In genomic region chr14:101823081-101823480, GRCh38 we compare ENCODE assay signal across 10 cellular contexts.
DNase-seq lines count a peak whose midpoint lies in the region; ATAC-seq and TF ChIP-seq lines count a peak whose summit lies in the region.
"Had no signal": no experiment of that assay in that cellular context is flagged by ENCODE, and none has a peak within 500 bp of the region (broad histone marks: within the 10 kb centered on the region; RNA-seq: fewer than 3 reads in every experiment).

No MANE protein-coding gene starts in this region.

- no peak for TF ChIP-seq CTCF in suprapubic skin (IDR thresholded peaks at IDR 0.05)

- H3K4me1 Mint-ChIP-seq in activated CD8-positive, alpha-beta memory T cell treated with anti-CD3 and anti-CD28 coated beads, Interleukin-2, amount 10 ng/mL, durations not matched to agents 7 days and 5 days, result peaks cover 83% of the 10 kb centered on the region
- H3K4me1 Mint-ChIP-seq in activated CD4-positive, alpha-beta memory T cell treated with anti-CD3 and anti-CD28 coated beads, Interleukin-2, amount 10 ng/mL, durations not matched to agents 7 days and 5 days, result peaks cover 80% of the 10 kb centered on the region

- DNase-seq in activated CD8-positive, alpha-beta memory T cell treated with anti-CD3 and anti-CD28 coated beads, Interleukin-2, amount 10 ng/mL, durations not matched to agents 7 days and 5 days, result peak; percentile 62
- DNase-seq in activated CD8-positive, alpha-beta memory T cell treated with anti-CD3 and anti-CD28 coated beads, Interleukin-2, amount 50 U/mL, for 4 hours, result no peak
- DNase-seq in activated CD4-positive, alpha-beta memory T cell treated with anti-CD3 and anti-CD28 coated beads, Interleukin-2, amount 10 ng/mL, durations not matched to agents 7 days and 5 days, result peak; percentile 50
- DNase-seq in right cardiac atrium, result no peak
- DNase-seq in suprapubic skin (ENCODE audit: low spot score in 2 of 2), result no peak
- DNase-seq in putamen (ENCODE audit: low spot score), result no peak
- no peak for DNase-seq in DMS 273 treated with DMSO at 0.1 percent for 48 hours (lab: John Stamatoyannopoulos, UW)
- no peak for DNase-seq in stimulated activated CD8-positive, alpha-beta memory T cell treated with anti-CD3 and anti-CD28 coated beads, Interleukin-4, amount 100 ng/mL, for 48 hours
- DNase-seq: HCEC 1CT, PC-9 had no signal

- no peak overlapping the region for H3K27ac ChIP-seq in right cardiac atrium (ENCODE audit: low read length)
- peak overlapping the region; percentile 88 for H3K27ac ChIP-seq in suprapubic skin
- H3K27ac ChIP-seq: PC-9 had no signal

- H3K36me3 ChIP-seq in suprapubic skin, result peaks cover 8% of the 10 kb centered on the region

- no peaks in the 10 kb centered on the region for H3K9me3 ChIP-seq in right cardiac atrium (ENCODE audit: control insufficient read depth, low read length)
- no peaks in the 10 kb centered on the region for H3K9me3 ChIP-seq in suprapubic skin

- no peak for TF ChIP-seq POLR2A in suprapubic skin (IDR thresholded peaks at IDR 0.05)

- intact Hi-C loops in right cardiac atrium (cut with DNase I), result loop anchor here in 2 of 4 donors (10.0 kb wide), 1 partner anchor 48 kb away; no protein-coding TSS in a partner anchor

- POLR2A ChIA-PET in activated CD4-positive, alpha-beta memory T cell treated with anti-CD3 and anti-CD28 coated beads, Interleukin-2, amount 10 ng/mL, durations not matched to agents 7 days and 5 days (lab: Charles Lee), result interaction anchor here (0.7 to 5.6 kb wide), 27 partner anchors 9 to 707 kb away, joined by 3 to 823 read pairs (median 10); partner anchors contain the start of gene DYNC1H1

- no peaks in the 10 kb centered on the region for H3K27me3 Mint-ChIP-seq in activated CD8-positive, alpha-beta memory T cell treated with anti-CD3 and anti-CD28 coated beads, Interleukin-2, amount 10 ng/mL, durations not matched to agents 7 days and 5 days
- no peaks in the 10 kb centered on the region for H3K27me3 Mint-ChIP-seq in activated CD4-positive, alpha-beta memory T cell treated with anti-CD3 and anti-CD28 coated beads, Interleukin-2, amount 10 ng/mL, durations not matched to agents 7 days and 5 days

- 44% methylated on average over 9 of the region's 9 CpGs for WGBS in right cardiac atrium
- 39% methylated on average over 9 of the region's 9 CpGs for WGBS in suprapubic skin

- H3K36me3 Mint-ChIP-seq in activated CD8-positive, alpha-beta memory T cell treated with anti-CD3 and anti-CD28 coated beads, Interleukin-2, amount 10 ng/mL, durations not matched to agents 7 days and 5 days, result peaks cover 64% of the 10 kb centered on the region
- peaks cover 77% of the 10 kb centered on the region for H3K36me3 Mint-ChIP-seq in activated CD4-positive, alpha-beta memory T cell treated with anti-CD3 and anti-CD28 coated beads, Interleukin-2, amount 10 ng/mL, durations not matched to agents 7 days and 5 days (ENCODE audit: low read depth)

- H3K4me3 ChIP-seq in right cardiac atrium (ENCODE audit: low read length) (peak overlapping the region; percentile 29), suprapubic skin (no peak overlapping the region)
- H3K4me3 ChIP-seq: PC-9 had no signal

- peak overlapping the region; percentile 78 for H3K4me3 Mint-ChIP-seq in activated CD8-positive, alpha-beta memory T cell treated with anti-CD3 and anti-CD28 coated beads, Interleukin-2, amount 10 ng/mL, durations not matched to agents 7 days and 5 days
- peak overlapping the region; percentile 84 for H3K4me3 Mint-ChIP-seq in activated CD4-positive, alpha-beta memory T cell treated with anti-CD3 and anti-CD28 coated beads, Interleukin-2, amount 10 ng/mL, durations not matched to agents 7 days and 5 days

- no peaks in the 10 kb centered on the region for H3K9me3 Mint-ChIP-seq in activated CD8-positive, alpha-beta memory T cell treated with anti-CD3 and anti-CD28 coated beads, Interleukin-2, amount 10 ng/mL, durations not matched to agents 7 days and 5 days (ENCODE audit: low read depth)
- no peaks in the 10 kb centered on the region for H3K9me3 Mint-ChIP-seq in activated CD4-positive, alpha-beta memory T cell treated with anti-CD3 and anti-CD28 coated beads, Interleukin-2, amount 10 ng/mL, durations not matched to agents 7 days and 5 days

- ATAC-seq in activated CD8-positive, alpha-beta memory T cell treated with anti-CD3 and anti-CD28 coated beads, Interleukin-2, amount 10 ng/mL, durations not matched to agents 7 days and 5 days, result peak; percentile 14
- ATAC-seq in right cardiac atrium, result no peak

- peak overlapping the region; percentile 98 for H3K27ac Mint-ChIP-seq in activated CD8-positive, alpha-beta memory T cell treated with anti-CD3 and anti-CD28 coated beads, Interleukin-2, amount 10 ng/mL, durations not matched to agents 7 days and 5 days
- peak overlapping the region; percentile 98 for H3K27ac Mint-ChIP-seq in activated CD4-positive, alpha-beta memory T cell treated with anti-CD3 and anti-CD28 coated beads, Interleukin-2, amount 10 ng/mL, durations not matched to agents 7 days and 5 days

- TF ChIP-seq EP300 in suprapubic skin (IDR thresholded peaks at IDR 0.05), result no peak

- H3K4me1 ChIP-seq in right cardiac atrium (ENCODE audit: control insufficient read depth, insufficient read depth, low read length) (peaks cover 14% of the 10 kb centered on the region), suprapubic skin (peaks cover 38% of the 10 kb centered on the region)

- CTCF ChIA-PET in activated CD8-positive, alpha-beta memory T cell treated with anti-CD3 and anti-CD28 coated beads, Interleukin-2, amount 10 ng/mL, durations not matched to agents 7 days and 5 days (lab: Charles Lee), result interaction anchor here (1.4 to 5.4 kb wide), 4 partner anchors 12 to 116 kb away, joined by 4 to 76 read pairs (median 22); no protein-coding TSS in a partner anchor
- CTCF ChIA-PET in activated CD4-positive, alpha-beta memory T cell treated with anti-CD3 and anti-CD28 coated beads, Interleukin-2, amount 10 ng/mL, durations not matched to agents 7 days and 5 days (lab: Charles Lee), result interaction anchor here (0.6 to 6.7 kb wide), 10 partner anchors 11 to 125 kb away, joined by 3 to 84 read pairs (median 7); partner anchors contain the start of gene PPP2R5C

- H3K27me3 ChIP-seq in right cardiac atrium (ENCODE audit: control insufficient read depth, insufficient read depth) (no peaks in the 10 kb centered on the region), suprapubic skin (no peaks in the 10 kb centered on the region)

Comparison
In these comparisons a context has a peak if more than half of its experiments do, and no peak if none do; other contexts are left out.
1. DNase-seq: peak in activated CD8-positive, alpha-beta memory T cell treated with anti-CD3 and anti-CD28 coated beads, Interleukin-2, amount 10 ng/mL, durations not matched to agents 7 days and 5 days (single experiment) and activated CD4-positive, alpha-beta memory T cell treated with anti-CD3 and anti-CD28 coated beads, Interleukin-2, amount 10 ng/mL, durations not matched to agents 7 days and 5 days (single experiment); none in activated CD8-positive, alpha-beta memory T cell treated with anti-CD3 and anti-CD28 coated beads, Interleukin-2, amount 50 U/mL, for 4 hours (single experiment), right cardiac atrium (0 of 3), suprapubic skin (0 of 2), putamen (single experiment), DMS 273 treated with DMSO at 0.1 percent for 48 hours (single experiment) and stimulated activated CD8-positive, alpha-beta memory T cell treated with anti-CD3 and anti-CD28 coated beads, Interleukin-4, amount 100 ng/mL, for 48 hours (single experiment).